In the genomic region with DNA sequence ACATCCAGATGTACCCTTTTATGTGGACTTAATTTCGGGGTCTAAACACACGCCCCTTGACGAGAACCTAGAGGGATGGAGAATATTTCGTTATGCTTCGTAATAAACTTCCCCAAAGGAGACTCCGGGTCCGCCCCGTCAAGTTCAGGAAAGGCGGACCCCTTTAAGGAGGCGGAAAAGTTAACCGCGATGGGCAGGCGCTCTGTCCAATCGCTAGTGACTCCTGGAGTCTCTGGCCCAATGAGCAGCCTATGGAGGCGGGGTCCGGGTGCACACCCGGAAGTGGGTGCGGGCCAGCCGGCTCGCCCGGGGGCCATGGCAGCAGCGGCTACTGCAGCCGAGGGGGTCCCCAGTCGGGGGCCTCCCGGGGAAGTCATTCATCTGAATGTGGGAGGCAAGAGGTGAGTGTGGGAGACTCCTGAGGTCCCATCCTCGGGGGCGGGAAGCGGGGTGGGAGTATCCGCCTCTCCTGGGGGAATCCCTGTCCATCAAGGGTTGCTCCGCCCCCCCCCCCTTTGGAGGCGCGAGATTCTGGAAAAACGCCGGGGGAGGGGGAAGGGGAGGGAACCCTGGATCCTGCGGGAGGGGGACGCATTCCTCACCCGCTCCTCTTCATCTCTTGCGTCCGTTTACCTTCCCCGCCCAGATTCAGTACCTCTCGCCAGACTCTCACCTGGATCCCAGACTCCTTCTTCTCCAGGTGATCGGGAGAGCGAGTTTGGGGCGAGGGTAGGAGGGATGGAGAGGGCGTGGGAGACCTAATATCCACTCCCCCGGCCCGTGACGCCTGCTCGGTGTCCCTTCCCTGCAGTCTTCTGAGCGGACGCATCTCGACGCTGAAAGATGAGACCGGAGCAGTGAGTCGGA, we compare ENCODE assay signal across 8 cellular contexts. TPM values are rescaled to one million over a fixed set of nuclear protein-coding genes. Genes with fewer than 3 reads are reported as not detected.
DNase-seq lines count a peak whose midpoint lies in the region; ATAC-seq lines count a peak whose summit lies in the region.

SHKBP1 (plus strand) TSS at position 289 of the 867 bp plus-strand sequence; CDS start at position 316, 27 bp downstream.

- no peaks in the 10 kb centered on the region for H3K27me3 ChIP-seq in endocrine pancreas (ENCODE audit: control insufficient read depth, insufficient read depth, low read length)

- H3K27ac Mint-ChIP-seq in activated CD8-positive, alpha-beta memory T cell treated with anti-CD3 and anti-CD28 coated beads, Interleukin-2, amount 10 ng/mL, durations not matched to agents 7 days and 5 days: peak within 1 kb of the TSS; percentile 86

- H3K4me3 Mint-ChIP-seq in activated CD8-positive, alpha-beta memory T cell treated with anti-CD3 and anti-CD28 coated beads, Interleukin-2, amount 10 ng/mL, durations not matched to agents 7 days and 5 days: peak within 1 kb of the TSS; percentile 90

- no peaks in the 10 kb centered on the region for H3K27me3 Mint-ChIP-seq in activated CD8-positive, alpha-beta memory T cell treated with anti-CD3 and anti-CD28 coated beads, Interleukin-2, amount 10 ng/mL, durations not matched to agents 7 days and 5 days

- H3K36me3 Mint-ChIP-seq in activated CD8-positive, alpha-beta memory T cell treated with anti-CD3 and anti-CD28 coated beads, Interleukin-2, amount 10 ng/mL, durations not matched to agents 7 days and 5 days: peaks cover 16% of the 10 kb centered on the region

- no peaks in the 10 kb centered on the region for H3K9me3 Mint-ChIP-seq in activated CD8-positive, alpha-beta memory T cell treated with anti-CD3 and anti-CD28 coated beads, Interleukin-2, amount 10 ng/mL, durations not matched to agents 7 days and 5 days (ENCODE audit: low read depth)

- H3K9me3 ChIP-seq in endocrine pancreas (ENCODE audit: control insufficient read depth, low read length): no peaks in the 10 kb centered on the region

- peak within 1 kb of the TSS; percentile 39 for H3K9ac ChIP-seq in endocrine pancreas (ENCODE audit: control insufficient read depth, insufficient read depth, low read length)

- H3K4me1 ChIP-seq in endocrine pancreas (ENCODE audit: control insufficient read depth, insufficient read depth, low read length): no peaks in the 10 kb centered on the region

- H3K4me3 ChIP-seq in endocrine pancreas (ENCODE audit: control insufficient read depth, insufficient read depth, low read length): peak within 1 kb of the TSS; percentile 6

- CTCF ChIA-PET in activated CD8-positive, alpha-beta memory T cell treated with anti-CD3 and anti-CD28 coated beads, Interleukin-2, amount 10 ng/mL, durations not matched to agents 7 days and 5 days (lab: Charles Lee): interaction anchor here (1.0 to 1.4 kb wide), 2 partner anchors 28 to 58 kb away, joined by 3 to 5 read pairs; no protein-coding TSS in a partner anchor

- peak; percentile 92 for DNase-seq in COR-L47 (lab: John Stamatoyannopoulos, UW)
- peak in 75 of 76 experiments; percentile 74 to 98 (median 94) for DNase-seq in HUDEP-2 (lab: John Stamatoyannopoulos, UW; ENCODE audit: unreplicated experiment in 76 of 76)
- DNase-seq in NOMO-1 treated with dmso at 0.1 percent for 144 hours (lab: John Stamatoyannopoulos, UW; ENCODE audit: unreplicated experiment): peak; percentile 88
- DNase-seq in activated CD8-positive, alpha-beta memory T cell treated with anti-CD3 and anti-CD28 coated beads, Interleukin-2, amount 10 ng/mL, durations not matched to agents 7 days and 5 days: peak; percentile 96
- DNase-seq in mesenteric fat pad (ENCODE audit: low spot score): peak; percentile 97
- DNase-seq in stimulated activated CD8-positive, alpha-beta memory T cell treated with anti-CD3 and anti-CD28 coated beads, Interleukin-15, amount 100 ng/mL, for 1 hour (ENCODE audit: low read depth): peak; percentile 88

- H3K36me3 ChIP-seq in endocrine pancreas (ENCODE audit: control insufficient read depth, insufficient read depth, low read length): no peaks in the 10 kb centered on the region

- H3K4me1 Mint-ChIP-seq in activated CD8-positive, alpha-beta memory T cell treated with anti-CD3 and anti-CD28 coated beads, Interleukin-2, amount 10 ng/mL, durations not matched to agents 7 days and 5 days: peaks cover 20% of the 10 kb centered on the region

- ATAC-seq in GM21390 (IDR thresholded peaks at IDR 0.05; ENCODE audit: unreplicated experiment): peak; percentile 92
- ATAC-seq in activated CD8-positive, alpha-beta memory T cell treated with anti-CD3 and anti-CD28 coated beads, Interleukin-2, amount 10 ng/mL, durations not matched to agents 7 days and 5 days: peak; percentile 100

RNA-seq across cellular contexts. Expression of gene SHKBP1, which starts in this region (rescaled TPM):
- 100 to 1,000 TPM; 135 to 153 TPM for total RNA-seq in activated CD8-positive, alpha-beta memory T cell treated with anti-CD3 and anti-CD28 coated beads, Interleukin-2, amount 10 ng/mL, durations not matched to agents 7 days and 5 days
- total RNA-seq in mesenteric fat pad: 54.3 TPM

Comparison
In these comparisons a context has a peak if more than half of its experiments do, and no peak if none do; other contexts are left out.
1. Peak in every context shown above with its lines: DNase-seq, ATAC-seq and H3K4me3 ChIP-seq.